In the genomic region with DNA sequence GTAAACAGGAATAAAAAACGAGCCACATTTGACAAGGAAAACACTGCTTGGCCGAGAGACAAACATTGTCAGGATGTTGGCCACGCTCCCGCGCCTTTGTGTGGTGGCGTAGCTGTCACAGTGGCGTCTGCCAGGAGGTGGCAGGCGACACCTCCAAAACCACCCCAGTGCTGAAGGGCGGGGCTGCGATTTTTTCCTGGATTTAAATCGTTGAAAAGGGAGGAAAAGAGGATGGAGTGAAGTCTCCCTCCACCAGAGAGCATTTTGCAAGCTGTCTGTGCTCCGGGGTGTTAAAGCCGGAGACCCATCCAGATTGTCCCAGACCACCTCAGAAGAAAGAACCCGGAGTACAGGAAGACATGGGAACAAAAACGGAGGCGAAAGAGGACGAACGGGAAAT, we compare ENCODE assay signal across 8 cellular contexts. TPM values are rescaled to one million over a fixed set of nuclear protein-coding genes. Genes with fewer than 3 reads are reported as not detected.
DNase-seq lines count a peak whose midpoint lies in the region; ATAC-seq lines count a peak whose summit lies in the region.

No MANE protein-coding gene starts in this region.

- peak overlapping the region; percentile 25 for H3K27ac Mint-ChIP-seq in stimulated activated naive B cell treated with anti-CD40 and anti-IgM and Interleukin-4, amounts not matched to agents 10 μg/mL and 1 μg/mL and 100 μg/mL, for 72 hours

- peaks cover 4 to 12% of the 10 kb centered on the region in 2 donors for H3K4me1 Mint-ChIP-seq in stimulated activated naive B cell treated with anti-CD40 and anti-IgM and Interleukin-4, amounts not matched to agents 10 μg/mL and 1 μg/mL and 100 μg/mL, for 72 hours

- H3K27me3 ChIP-seq in esophagus (ENCODE audit: control insufficient read depth in 1 of 2, insufficient read depth in 2 of 2, low read length in 2 of 2) = no peaks in the 10 kb centered on the region

- peak overlapping the region; percentile 36 to 69 for H3K4me3 Mint-ChIP-seq in stimulated activated naive B cell treated with anti-CD40 and anti-IgM and Interleukin-4, amounts not matched to agents 10 μg/mL and 1 μg/mL and 100 μg/mL, for 72 hours

- DNase-seq in NOMO-1 (lab: John Stamatoyannopoulos, UW; ENCODE audit: unreplicated experiment in 2 of 2) (peak; percentile 2 to 17), NOMO-1 treated with dmso at 0.1 percent for 144 hours (lab: John Stamatoyannopoulos, UW; ENCODE audit: unreplicated experiment) (no peak), NCI-H345 treated with DMSO at 0.1 percent for 48 hours (lab: John Stamatoyannopoulos, UW; ENCODE audit: unreplicated experiment) (peak; percentile 20), activated T-cell treated with anti-CD3 and anti-CD28 coated beads for 4 hours (peak; percentile 14), middle frontal gyrus (ENCODE audit: extremely low spot score, low spot score) (peak; percentile 79), kidney glomerular epithelial cell (lab: John Stamatoyannopoulos, UW) (no peak)
- DNase-seq in stimulated activated naive B cell treated with anti-CD40 and anti-IgM and Interleukin-4, amounts not matched to agents 10 μg/mL and 1 μg/mL and 100 μg/mL, for 72 hours = peak; percentile 23

- H3K36me3 Mint-ChIP-seq in stimulated activated naive B cell treated with anti-CD40 and anti-IgM and Interleukin-4, amounts not matched to agents 10 μg/mL and 1 μg/mL and 100 μg/mL, for 72 hours = peaks cover 30 to 44% of the 10 kb centered on the region in 2 donors

- no peak overlapping the region for H3K4me3 ChIP-seq in esophagus (ENCODE audit: low read depth in 1 of 2, low read length in 2 of 2)

- peak; percentile 81 to 83 for ATAC-seq in stimulated activated naive B cell treated with anti-CD40 and anti-IgM and Interleukin-4, amounts not matched to agents 10 μg/mL and 1 μg/mL and 100 μg/mL, for 72 hours (replicated peaks)

- H3K36me3 ChIP-seq in esophagus (ENCODE audit: control insufficient read depth in 2 of 2, insufficient read depth in 2 of 2, low read length in 1 of 2) = peaks cover 2 to 9% of the 10 kb centered on the region in 2 donors

- peaks cover 0 to 6% of the 10 kb centered on the region in 2 donors for H3K4me1 ChIP-seq in esophagus (ENCODE audit: control insufficient read depth in 2 of 2, insufficient read depth in 2 of 2, low read length in 1 of 2)

- no peaks in the 10 kb centered on the region for H3K9me3 Mint-ChIP-seq in stimulated activated naive B cell treated with anti-CD40 and anti-IgM and Interleukin-4, amounts not matched to agents 10 μg/mL and 1 μg/mL and 100 μg/mL, for 72 hours

- WGBS in esophagus, 2 donors = 6 to 12% methylated on average over 18 of the region's 18 CpGs

- peak overlapping the region; percentile 6 to 56 for H3K27ac ChIP-seq in esophagus (ENCODE audit: low read depth in 2 of 2, low read length in 1 of 2)

- no peaks in the 10 kb centered on the region for H3K27me3 Mint-ChIP-seq in stimulated activated naive B cell treated with anti-CD40 and anti-IgM and Interleukin-4, amounts not matched to agents 10 μg/mL and 1 μg/mL and 100 μg/mL, for 72 hours

- H3K9me3 ChIP-seq in esophagus (ENCODE audit: control insufficient read depth in 2 of 2, insufficient read depth in 1 of 2, low read depth in 1 of 2, low read length in 1 of 2) = no peaks in the 10 kb centered on the region

RNA-seq across cellular contexts. Expression of gene MRM3, which starts 12.7 kb away (rescaled TPM):
- polyA plus RNA-seq in esophagus = 10 to 100 TPM in 1 of 2 donors, 1 to 10 TPM in 1; 7.6 to 14.6 TPM

RNA-seq across cellular contexts. Expression of gene GLOD4, which starts 12.8 kb away (rescaled TPM):
- polyA plus RNA-seq in esophagus = 10 to 100 TPM; 20.8 to 34.3 TPM

RNA-seq across cellular contexts. Expression of gene GEMIN4, which starts 42.8 kb away (rescaled TPM):
- 10 to 100 TPM in 1 of 2 donors, 1 to 10 TPM in 1; 7.0 to 12.8 TPM for polyA plus RNA-seq in esophagus

Comparison
In these comparisons a context has a peak if more than half of its experiments do, and no peak if none do; other contexts are left out.
1. DNase-seq: peak in NOMO-1 (2 of 2), NCI-H345 treated with DMSO at 0.1 percent for 48 hours (single experiment), activated T-cell treated with anti-CD3 and anti-CD28 coated beads for 4 hours (single experiment), middle frontal gyrus (single experiment) and stimulated activated naive B cell treated with anti-CD40 and anti-IgM and Interleukin-4, amounts not matched to agents 10 μg/mL and 1 μg/mL and 100 μg/mL, for 72 hours (single experiment); none in NOMO-1 treated with dmso at 0.1 percent for 144 hours (single experiment) and kidney glomerular epithelial cell (single experiment).